ENCODE assay signal across 22 cellular contexts in the genomic region with DNA sequence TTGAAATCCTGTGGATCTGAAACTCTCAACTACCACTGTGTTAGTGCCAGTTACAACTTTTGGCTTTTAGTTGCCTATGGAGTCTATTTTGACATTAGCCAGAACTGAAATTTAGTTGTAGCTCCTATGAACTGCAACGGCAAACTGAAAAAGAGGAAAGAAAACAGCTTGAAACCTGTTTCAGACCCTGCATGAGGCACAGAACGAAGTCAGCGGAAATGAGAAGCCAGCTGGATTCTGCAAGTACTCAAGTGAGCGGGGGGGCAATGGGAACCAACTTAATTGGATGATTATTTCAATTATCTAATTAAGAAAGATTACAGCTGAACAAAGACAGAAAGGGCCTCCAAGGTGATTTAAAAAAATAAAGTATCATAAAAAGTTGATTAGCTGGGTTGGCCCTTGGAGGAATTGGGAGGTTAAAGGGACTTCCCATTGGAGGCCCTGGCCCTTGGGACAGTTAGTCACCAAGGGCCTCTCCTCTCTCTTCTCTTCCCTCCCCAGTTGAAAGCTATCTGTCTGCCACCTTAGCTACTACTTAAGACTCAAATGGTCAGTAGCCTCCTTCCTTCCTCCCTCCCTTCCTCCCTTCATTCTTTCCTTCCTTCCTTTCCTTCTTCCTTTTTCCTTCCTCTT.
DNase-seq lines count a peak whose midpoint lies in the region; ATAC-seq and TF ChIP-seq lines count a peak whose summit lies in the region.
"Had no signal": no experiment of that assay in that cellular context is flagged by ENCODE, and none has a peak within 500 bp of the region (broad histone marks: within the 10 kb centered on the region; RNA-seq: fewer than 3 reads in every experiment).

No MANE protein-coding gene starts in this region.

- peaks cover 16% of the 10 kb centered on the region for H3K9me3 Mint-ChIP-seq in T-helper 2 cell treated with Interferon-gamma antibody and Interleukin-4, amounts not matched to agents 5 μg/mL and 100 μg/mL, for 36 hours
- H3K9me3 Mint-ChIP-seq: activated naive CD4-positive, alpha-beta T cell treated with anti-CD3 and anti-CD28 coated beads, Interleukin-2, amount 50 U/mL, for 24 hours; CD8-positive, alpha-beta T cell had no signal

- DNase-seq in T-helper 2 cell treated with Interferon-gamma antibody and Interleukin-4, amounts not matched to agents 5 μg/mL and 100 μg/mL, for 36 hours (ENCODE audit: low spot score): no peak
- DNase-seq in T-helper 2 cell (no peak), NOMO-1 treated with DMSO at 0.1 percent for 48 hours (lab: John Stamatoyannopoulos, UW; ENCODE audit: unreplicated experiment) (peak; percentile 91), NCI-H2107 treated with DMSO at 0.1 percent for 48 hours (lab: John Stamatoyannopoulos, UW; ENCODE audit: unreplicated experiment) (no peak)
- DNase-seq in activated CD4-positive, CD25-positive, alpha-beta regulatory T cell treated with anti-CD3 and anti-CD28 coated beads, Interleukin-2, amount 50 U/mL, for 72 hours: no peak
- DNase-seq: ACHN; activated CD4-positive, alpha-beta T cell treated with anti-CD3 and anti-CD28 coated beads, Interleukin-2, amount 50 U/mL, for 4 hours; activated T-cell treated with anti-CD3 and anti-CD28 coated beads, Interleukin-2, amount 50 U/mL, for 1 hour; CD8-positive, alpha-beta T cell; cortex of kidney; foreskin melanocyte; Karpas-422; NCI-H526; occipital lobe; right cardiac atrium; uterus had no signal

- peak overlapping the region; percentile 44 for H3K27ac ChIP-seq in neutrophil
- H3K27ac ChIP-seq: epithelial cell of prostate, uterus had no signal

- H3K27ac Mint-ChIP-seq in T-helper 2 cell treated with Interferon-gamma antibody and Interleukin-4, amounts not matched to agents 5 μg/mL and 100 μg/mL, for 36 hours: peak overlapping the region; percentile 60
- H3K27ac Mint-ChIP-seq: activated naive CD4-positive, alpha-beta T cell treated with anti-CD3 and anti-CD28 coated beads, Interleukin-2, amount 50 U/mL, for 24 hours; CD8-positive, alpha-beta T cell had no signal

- peaks cover 23 to 26% of the 10 kb centered on the region in 2 experiments for H3K4me1 ChIP-seq in neutrophil (ENCODE audit: control insufficient read depth in 1 of 2, insufficient read depth in 1 of 2, low read depth in 1 of 2, low read length in 1 of 2)
- H3K4me1 ChIP-seq: uterus had no signal

- H3K4me1 Mint-ChIP-seq in T-helper 2 cell treated with Interferon-gamma antibody and Interleukin-4, amounts not matched to agents 5 μg/mL and 100 μg/mL, for 36 hours (ENCODE audit: low read depth): peaks cover 13% of the 10 kb centered on the region
- H3K4me1 Mint-ChIP-seq: activated naive CD4-positive, alpha-beta T cell treated with anti-CD3 and anti-CD28 coated beads, Interleukin-2, amount 50 U/mL, for 24 hours; brain had no signal

- H3K36me3 ChIP-seq in neutrophil: no peaks in the 10 kb centered on the region
- H3K36me3 ChIP-seq: uterus had no signal

- H3K4me3 ChIP-seq in neutrophil (ENCODE audit: low read depth in 1 of 2, low read length in 1 of 2): no peak overlapping the region
- H3K4me3 ChIP-seq: uterus had no signal

- H3K4me3 Mint-ChIP-seq in T-helper 2 cell treated with Interferon-gamma antibody and Interleukin-4, amounts not matched to agents 5 μg/mL and 100 μg/mL, for 36 hours: no peak overlapping the region
- H3K4me3 Mint-ChIP-seq: activated naive CD4-positive, alpha-beta T cell treated with anti-CD3 and anti-CD28 coated beads, Interleukin-2, amount 50 U/mL, for 24 hours; brain; CD8-positive, alpha-beta T cell had no signal

- TF ChIP-seq CTCF in neutrophil (IDR thresholded peaks at IDR 0.05): no peak

- no peaks in the 10 kb centered on the region for H3K9me3 ChIP-seq in neutrophil
- H3K9me3 ChIP-seq: uterus had no signal

- peak; percentile 49 for ATAC-seq in GM21619 (IDR thresholded peaks at IDR 0.05; ENCODE audit: unreplicated experiment)
- ATAC-seq in HG03378 (IDR thresholded peaks at IDR 0.05; ENCODE audit: unreplicated experiment): no peak
- ATAC-seq: CD8-positive, alpha-beta T cell; right cardiac atrium had no signal

- H3K27me3 ChIP-seq in neutrophil: no peaks in the 10 kb centered on the region
- H3K27me3 ChIP-seq: uterus had no signal

- no peaks in the 10 kb centered on the region for H3K27me3 Mint-ChIP-seq in T-helper 2 cell treated with Interferon-gamma antibody and Interleukin-4, amounts not matched to agents 5 μg/mL and 100 μg/mL, for 36 hours (ENCODE audit: low read depth)
- H3K27me3 Mint-ChIP-seq: activated naive CD4-positive, alpha-beta T cell treated with anti-CD3 and anti-CD28 coated beads, Interleukin-2, amount 50 U/mL, for 24 hours had no signal

- peaks cover 4% of the 10 kb centered on the region for H3K36me3 Mint-ChIP-seq in T-helper 2 cell treated with Interferon-gamma antibody and Interleukin-4, amounts not matched to agents 5 μg/mL and 100 μg/mL, for 36 hours (ENCODE audit: low read depth)
- H3K36me3 Mint-ChIP-seq: brain; CD8-positive, alpha-beta T cell had no signal
